ENCODE assay signal across 1 cellular context in genomic region chr15:68682330-68682729, GRCh38.
TF ChIP-seq lines count a peak whose summit lies in the region.

No MANE protein-coding gene starts in this region.

TF ChIP-seq in HepG2, 621 proteins besides CTCF, POLR2A, EP300 and RAD21 (continued from another document):
- TF ChIP-seq ARID5B (CRISPR knock-in tag; IDR thresholded peaks at IDR 0.05) (no peak), ONECUT2 (CRISPR knock-in tag; IDR thresholded peaks at IDR 0.05) (no peak), NR0B2 (CRISPR knock-in tag; IDR thresholded peaks at IDR 0.05) (no peak), PATZ1 (CRISPR knock-in tag; IDR thresholded peaks at IDR 0.05) (no peak), ZBTB39 (CRISPR knock-in tag; IDR thresholded peaks at IDR 0.05) (no peak), KDM1A (CRISPR knock-in tag; IDR thresholded peaks at IDR 0.05) (no peak), ZNF274 (CRISPR knock-in tag; IDR thresholded peaks at IDR 0.05) (no peak), TBL1XR1 (IDR thresholded peaks at IDR 0.05; ENCODE audit: borderline replicate concordance, low read length, partially characterized antibody) (no peak), AKNA (CRISPR knock-in tag; IDR thresholded peaks at IDR 0.05; ENCODE audit: borderline replicate concordance) (no peak), KLF16 (CRISPR knock-in tag; IDR thresholded peaks at IDR 0.05) (no peak), PCBP2 (optimal IDR thresholded peaks at IDR 0.05; ENCODE audit: low read depth, low read length, poor library complexity, severe bottlenecking) (no peak), PHF5A (CRISPR knock-in tag; IDR thresholded peaks at IDR 0.05; ENCODE audit: low read depth, unreplicated experiment) (no peak)
